19 cellular contexts compared by ENCODE assay signal in genomic region chr9:122200960-122201635, GRCh38. TPM values are rescaled to one million over a fixed set of nuclear protein-coding genes. Genes with fewer than 3 reads are reported as not detected.
DNase-seq lines count a peak whose midpoint lies in the region; ATAC-seq and TF ChIP-seq lines count a peak whose summit lies in the region.
"Had no signal": no experiment of that assay in that cellular context is flagged by ENCODE, and none has a peak within 500 bp of the region (broad histone marks: within the 10 kb centered on the region; RNA-seq: fewer than 3 reads in every experiment).

No MANE protein-coding gene starts in this region.

- DNase-seq in GM03348 (ENCODE audit: low spot score) (peak; percentile 72), RKO (ENCODE audit: low spot score) (peak; percentile 21), endothelial cell (ENCODE audit: low spot score) (no peak), posterior vena cava (ENCODE audit: low spot score) (peak; percentile 81), 8988T (no peak), hippocampal formation (lab: John Stamatoyannopoulos, UW) (no peak)
- DNase-seq in stimulated activated naive CD4-positive, alpha-beta T cell (lab: John Stamatoyannopoulos, UW): no peak
- DNase-seq: activated CD4-positive, alpha-beta T cell treated with anti-CD3 and anti-CD28 coated beads, Interleukin-2, amount 50 U/mL, for 48 hours; amniotic stem cell; effector memory CD4-positive, alpha-beta T cell; GF-D8; H7; left colon; NCI-H2029; NCI-H748 treated with DMSO at 0.1 percent for 48 hours; T-helper 9 cell had no signal

- no peak for TF ChIP-seq CTCF in endothelial cell (IDR thresholded peaks at IDR 0.05; ENCODE audit: unreplicated experiment)

- H3K9me3 Mint-ChIP-seq in endothelial cell (ENCODE audit: unreplicated experiment): no peaks in the 10 kb centered on the region
- H3K9me3 Mint-ChIP-seq: activated T-helper 1 cell treated with anti-CD3 and anti-CD28 coated beads, Interleukin-12 subunit alpha, Interleukin-12 subunit beta, Interleukin-2, Interleukin-4 antibody, amounts not matched to agents 30 ng/mL and 10 ng/mL and 1 ng/mL, durations not matched to agents 14 hours and 24 hours and 36 hours had no signal

- no peaks in the 10 kb centered on the region for H3K36me3 Mint-ChIP-seq in endothelial cell (ENCODE audit: low read depth, unreplicated experiment)

- H3K27ac Mint-ChIP-seq in endothelial cell (ENCODE audit: unreplicated experiment): no peak overlapping the region
- H3K27ac Mint-ChIP-seq: activated T-helper 1 cell treated with anti-CD3 and anti-CD28 coated beads, Interleukin-12 subunit alpha, Interleukin-12 subunit beta, Interleukin-2, Interleukin-4 antibody, amounts not matched to agents 30 ng/mL and 10 ng/mL and 1 ng/mL, durations not matched to agents 14 hours and 24 hours and 36 hours; progenitor cell of endocrine pancreas had no signal

- peaks cover 1% of the 10 kb centered on the region for H3K27me3 Mint-ChIP-seq in endothelial cell (ENCODE audit: unreplicated experiment)

- peaks cover 11% of the 10 kb centered on the region for H3K4me1 Mint-ChIP-seq in endothelial cell (ENCODE audit: unreplicated experiment)

- peak overlapping the region; percentile 9 for H3K4me3 Mint-ChIP-seq in endothelial cell (ENCODE audit: unreplicated experiment)
- H3K4me3 Mint-ChIP-seq: activated T-helper 1 cell treated with anti-CD3 and anti-CD28 coated beads, Interleukin-12 subunit alpha, Interleukin-12 subunit beta, Interleukin-2, Interleukin-4 antibody, amounts not matched to agents 30 ng/mL and 10 ng/mL and 1 ng/mL, durations not matched to agents 14 hours and 24 hours and 36 hours had no signal

- ATAC-seq in HG02642 (IDR thresholded peaks at IDR 0.05; ENCODE audit: poor library complexity, unreplicated experiment): no peak
- ATAC-seq: left colon had no signal

- intact Hi-C loops in posterior vena cava (cut with DNase I): loop anchor here in 1 of 2 donors (5.0 kb wide), 1 partner anchor 1016 kb away; no protein-coding TSS in a partner anchor

RNA-seq across cellular contexts. Expression of gene LHX6, which starts 27.7 kb away (rescaled TPM):
- total RNA-seq in endothelial cell (ENCODE audit: unreplicated experiment) (6.0 TPM), posterior vena cava (10 to 100 TPM in 1 of 2 donors, 1 to 10 TPM in 1; 8.3 to 23.6 TPM)

RNA-seq across cellular contexts. Expression of gene MORN5, which starts 41.4 kb away (rescaled TPM):
- total RNA-seq in endothelial cell (ENCODE audit: unreplicated experiment): 0.64 TPM
- 1 to 10 TPM in 1 of 2 donors, under 1 TPM in 1; 0.95 to 1.5 TPM for total RNA-seq in posterior vena cava
- total RNA-seq: activated T-helper 1 cell treated with anti-CD3 and anti-CD28 coated beads, Interleukin-12 subunit alpha, Interleukin-12 subunit beta, Interleukin-2, Interleukin-4 antibody, amounts not matched to agents 30 ng/mL and 10 ng/mL and 1 ng/mL, durations not matched to agents 14 hours and 24 hours and 36 hours; H7 had no signal

RNA-seq across cellular contexts. Expression of gene NDUFA8, which starts 41.5 kb away (rescaled TPM):
- total RNA-seq in endothelial cell (ENCODE audit: unreplicated experiment): 45.2 TPM
- 10 to 100 TPM; 36.5 to 38.2 TPM for total RNA-seq in posterior vena cava

Comparison
In these comparisons a context has a peak if more than half of its experiments do, and no peak if none do; other contexts are left out.
1. DNase-seq: peak in GM03348 (single experiment), RKO (single experiment) and posterior vena cava (single experiment); none in endothelial cell (single experiment), stimulated activated naive CD4-positive, alpha-beta T cell (0 of 6), 8988T (single experiment) and hippocampal formation (0 of 2).